In genomic region chr3:48157950-48158376, GRCh38 we compare ENCODE assay signal across 8 cellular contexts. TPM values are rescaled to one million over a fixed set of nuclear protein-coding genes. Genes with fewer than 3 reads are reported as not detected.
DNase-seq lines count a peak whose midpoint lies in the region; ATAC-seq, FAIRE-seq and TF ChIP-seq lines count a peak whose summit lies in the region.

No MANE protein-coding gene starts in this region.

- DNase-seq in COLO829 (ENCODE audit: low spot score) = peak; percentile 87
- peak; percentile 11 for DNase-seq in LNCaP clone FGC (ENCODE audit: low read depth)
- peak; percentile 62 for DNase-seq in activated CD4-positive, alpha-beta T cell treated with anti-CD3 and anti-CD28 coated beads, Interleukin-2, amount 10 ng/mL, durations not matched to agents 7 days and 5 days
- peak; percentile 72 for DNase-seq in endothelial cell of umbilical vein (ENCODE audit: low read depth, low spot score)
- DNase-seq in mucosa of descending colon = peak in 2 of 3 donors; percentile 40 to 58
- DNase-seq in stimulated activated naive CD8-positive, alpha-beta T cell treated with anti-CD3 and anti-CD28 coated beads, Interleukin-15, Interleukin-2, amounts not matched to agents 100 U/mL and 50 U/mL, for 24 hours = peak; percentile 61

- H3K27ac Mint-ChIP-seq in activated CD4-positive, alpha-beta T cell treated with anti-CD3 and anti-CD28 coated beads, Interleukin-2, amount 10 ng/mL, durations not matched to agents 7 days and 5 days = no peak overlapping the region

- no peaks in the 10 kb centered on the region for H3K9me1 ChIP-seq in endothelial cell of umbilical vein (replicated peaks; ENCODE audit: control insufficient read depth, extremely low read depth, insufficient read depth, low read length)

- no peaks in the 10 kb centered on the region for H3K79me2 ChIP-seq in endothelial cell of umbilical vein (ENCODE audit: control insufficient read depth, insufficient read depth, low read length)

- intact Hi-C loops in endothelial cell of umbilical vein (cut with micrococcal nuclease) = loop anchor here (1.0 kb wide), 1 partner anchor 321 kb away; no protein-coding TSS in a partner anchor
- intact Hi-C loops in mucosa of descending colon (cut with DNase I, micrococcal nuclease) = loop anchor here (10.0 kb wide), 2 partner anchors 313 to 333 kb away; no protein-coding TSS in a partner anchor

- dilution Hi-C loops in endothelial cell of umbilical vein (cut with MboI; ENCODE audit: extremely low pct_ligation_motif_present, low sequenced_read_pairs) = no loop called here

- H3K9me3 Mint-ChIP-seq in activated CD4-positive, alpha-beta T cell treated with anti-CD3 and anti-CD28 coated beads, Interleukin-2, amount 10 ng/mL, durations not matched to agents 7 days and 5 days = no peaks in the 10 kb centered on the region

- H2AFZ ChIP-seq in endothelial cell of umbilical vein (ENCODE audit: low read depth, low read length) = no peak overlapping the region

- H3K27ac ChIP-seq in endothelial cell of umbilical vein (ENCODE audit: insufficient read depth, low read depth, low read length) = no peak overlapping the region

- no peaks in the 10 kb centered on the region for H3K27me3 Mint-ChIP-seq in activated CD4-positive, alpha-beta T cell treated with anti-CD3 and anti-CD28 coated beads, Interleukin-2, amount 10 ng/mL, durations not matched to agents 7 days and 5 days

- peak; percentile 66 for TF ChIP-seq CTCF in LNCaP clone FGC (IDR thresholded peaks at IDR 0.05; ENCODE audit: control insufficient read depth, extremely low read depth, insufficient read depth)
- TF ChIP-seq CTCF in endothelial cell of umbilical vein (IDR thresholded peaks at IDR 0.05; ENCODE audit: extremely low read depth in 1 of 2, insufficient read depth in 1 of 2, low read depth in 1 of 2, low read length in 2 of 2) = peak; percentile 72 to 81
- no peak for TF ChIP-seq CTCF in mucosa of descending colon (IDR thresholded peaks at IDR 0.05)

- H3K27me3 ChIP-seq in endothelial cell of umbilical vein (ENCODE audit: control insufficient read depth in 2 of 2, insufficient read depth in 2 of 2, low read length in 2 of 2) = no peaks in the 10 kb centered on the region

- H3K4me1 Mint-ChIP-seq in activated CD4-positive, alpha-beta T cell treated with anti-CD3 and anti-CD28 coated beads, Interleukin-2, amount 10 ng/mL, durations not matched to agents 7 days and 5 days = no peaks in the 10 kb centered on the region

- H3K36me3 ChIP-seq in endothelial cell of umbilical vein (ENCODE audit: control insufficient read depth in 2 of 2, extremely low read depth in 1 of 2, insufficient read depth in 2 of 2, low read length in 2 of 2) = peaks cover 8 to 14% of the 10 kb centered on the region in 2 experiments
- H3K36me3 ChIP-seq in mucosa of descending colon (ENCODE audit: low read depth) = no peaks in the 10 kb centered on the region

- POLR2A ChIA-PET in activated CD4-positive, alpha-beta T cell treated with anti-CD3 and anti-CD28 coated beads, Interleukin-2, amount 10 ng/mL, durations not matched to agents 7 days and 5 days (lab: Charles Lee) = no interaction called here
- POLR2A ChIA-PET in endothelial cell of umbilical vein (lab: Charles Lee) = interaction anchor here (0.5 to 0.8 kb wide), 2 partner anchors 12 to 320 kb away, joined by 5 to 12 read pairs; no protein-coding TSS in a partner anchor

- no TSS peak for BruUV-seq in endothelial cell of umbilical vein (replicated peaks; lab: Mats Ljungman, UMichigan)

- no peaks in the 10 kb centered on the region for H4K20me1 ChIP-seq in endothelial cell of umbilical vein (replicated peaks; ENCODE audit: control insufficient read depth, extremely low read depth, insufficient read depth, low read length)

- CTCF ChIA-PET in activated CD4-positive, alpha-beta T cell treated with anti-CD3 and anti-CD28 coated beads, Interleukin-2, amount 10 ng/mL, durations not matched to agents 7 days and 5 days (lab: Charles Lee) = interaction anchor here (0.6 to 2.3 kb wide), 11 partner anchors 9 to 913 kb away, joined by 3 to 17 read pairs (median 3); no protein-coding TSS in a partner anchor
- CTCF ChIA-PET in endothelial cell of umbilical vein (lab: Charles Lee) = interaction anchor here (0.5 to 3.3 kb wide), 46 partner anchors 10 to 636 kb away, joined by 3 to 62 read pairs (median 4); partner anchors contain the start of gene CDC25A

- FAIRE-seq in endothelial cell of umbilical vein (lab: Jason Lieb, UNC) = peak; percentile 57

- H3K4me3 ChIP-seq in LNCaP clone FGC (ENCODE audit: low read depth, low read length) (no peak overlapping the region), endothelial cell of umbilical vein (replicated peaks in 1 of 3; ENCODE audit: insufficient read depth in 1 of 3, low read depth in 1 of 3, low read length in 3 of 3) (no peak overlapping the region), mucosa of descending colon (no peak overlapping the region)

- peak; percentile 60 for ATAC-seq in mucosa of descending colon
- no peak for ATAC-seq in stimulated activated naive CD8-positive, alpha-beta T cell treated with anti-CD3 and anti-CD28 coated beads, Interleukin-15, Interleukin-2, amounts not matched to agents 100 U/mL and 50 U/mL, for 24 hours
- no peak for ATAC-seq in HG02763 (IDR thresholded peaks at IDR 0.05; ENCODE audit: unreplicated experiment)
- ATAC-seq in GM18498 (IDR thresholded peaks at IDR 0.05; ENCODE audit: unreplicated experiment) = no peak

- H3K36me3 Mint-ChIP-seq in activated CD4-positive, alpha-beta T cell treated with anti-CD3 and anti-CD28 coated beads, Interleukin-2, amount 10 ng/mL, durations not matched to agents 7 days and 5 days (ENCODE audit: low read depth) = peaks cover 19% of the 10 kb centered on the region

- H3K9ac ChIP-seq in endothelial cell of umbilical vein (replicated peaks; ENCODE audit: extremely low read depth, insufficient read depth, low read length) = no peak overlapping the region

- H3K4me2 ChIP-seq in endothelial cell of umbilical vein (ENCODE audit: insufficient read depth, low read length) = no peak overlapping the region

- H3K4me3 Mint-ChIP-seq in activated CD4-positive, alpha-beta T cell treated with anti-CD3 and anti-CD28 coated beads, Interleukin-2, amount 10 ng/mL, durations not matched to agents 7 days and 5 days = no peak overlapping the region

- H3K4me1 ChIP-seq in endothelial cell of umbilical vein (ENCODE audit: control insufficient read depth, extremely low read depth, insufficient read depth, low read length) (peaks cover 13% of the 10 kb centered on the region), mucosa of descending colon (ENCODE audit: low read depth) (no peaks in the 10 kb centered on the region)

- TF ChIP-seq POLR2A in endothelial cell of umbilical vein (IDR thresholded peaks at IDR 0.05; ENCODE audit: low read depth, low read length) = no peak

- H3K9me3 ChIP-seq in endothelial cell of umbilical vein (replicated peaks; ENCODE audit: control insufficient read depth, insufficient read depth, low read length) (no peaks in the 10 kb centered on the region), mucosa of descending colon (no peaks in the 10 kb centered on the region)

TF ChIP-seq in endothelial cell of umbilical vein, 7 proteins besides CTCF, POLR2A, EP300 and RAD21:
- TF ChIP-seq POLR2AphosphoS5 (IDR thresholded peaks at IDR 0.05; ENCODE audit: insufficient read depth, low read depth, low read length) (no peak), JUN (IDR thresholded peaks at IDR 0.05; ENCODE audit: borderline replicate concordance, insufficient read depth, insufficient read length, low read depth) (no peak), MYC (IDR thresholded peaks at IDR 0.05; ENCODE audit: low read depth, low read length) (no peak), GATA2 (IDR thresholded peaks at IDR 0.05; ENCODE audit: insufficient read depth, insufficient read length, low read depth, low read length) (no peak), MAX (IDR thresholded peaks at IDR 0.05; ENCODE audit: insufficient read depth, insufficient read length) (no peak), EZH2 (IDR thresholded peaks at IDR 0.05; ENCODE audit: borderline replicate concordance, low read depth, low read length, severe bottlenecking) (no peak), FOS (IDR thresholded peaks at IDR 0.05; ENCODE audit: borderline replicate concordance, insufficient read depth, low read length) (no peak)
TF ChIP-seq in endothelial cell of umbilical vein: peak in this region for 0.

RNA-seq across cellular contexts. Expression of gene CDC25A, which starts 30.3 kb away (rescaled TPM):
- total RNA-seq in activated CD4-positive, alpha-beta T cell treated with anti-CD3 and anti-CD28 coated beads, Interleukin-2, amount 10 ng/mL, durations not matched to agents 7 days and 5 days = 10 to 100 TPM; 23.4 to 23.5 TPM
- 18.4 and 19.0 TPM in 2 replicates for total RNA-seq in endothelial cell of umbilical vein
- polyA plus RNA-seq in endothelial cell of umbilical vein = 5.0 and 5.5 TPM in 2 replicates
- 7.0 and 8.7 TPM in 2 replicates for polyA plus RNA-seq in endothelial cell of umbilical vein (2011; cell fraction: cytosol; rRNA removed)
- 7.5 and 9.4 TPM in 2 replicates for polyA plus RNA-seq in endothelial cell of umbilical vein (2011; cell fraction: nucleus; rRNA removed)
- polyA plus RNA-seq in endothelial cell of umbilical vein (2012) = 8.1 and 10.4 TPM in 2 replicates
- 11.2 and 13.4 TPM in 2 replicates for polyA minus RNA-seq in endothelial cell of umbilical vein
- polyA minus RNA-seq in endothelial cell of umbilical vein (2011; cell fraction: cytosol; rRNA and poly(A)+ RNA removed) = 32.9 TPM
- 6.9 and 9.2 TPM in 2 replicates for polyA minus RNA-seq in endothelial cell of umbilical vein (2011; cell fraction: nucleus; rRNA and poly(A)+ RNA removed)
- total RNA-seq in mucosa of descending colon = 1 to 10 TPM; 3.4 to 6.9 (median 4.3) TPM

Comparison
In these comparisons a context has a peak if more than half of its experiments do, and no peak if none do; other contexts are left out.
1. DNase-seq: peak in every context shown above with its lines; median percentile 87 in COLO829; 72 in endothelial cell of umbilical vein; 62 in activated CD4-positive, alpha-beta T cell treated with anti-CD3 and anti-CD28 coated beads, Interleukin-2, amount 10 ng/mL, durations not matched to agents 7 days and 5 days; 61 in stimulated activated naive CD8-positive, alpha-beta T cell treated with anti-CD3 and anti-CD28 coated beads, Interleukin-15, Interleukin-2, amounts not matched to agents 100 U/mL and 50 U/mL, for 24 hours; 49 in mucosa of descending colon; 11 in LNCaP clone FGC.